In genomic region chr16:77399066-77399465, GRCh38 we compare ENCODE assay signal across 24 cellular contexts. TPM values are rescaled to one million over a fixed set of nuclear protein-coding genes. Genes with fewer than 3 reads are reported as not detected.
A peak's percentile ranks its signal among the peaks of the same experiment; 100 is the strongest.
DNase-seq lines count a peak whose midpoint lies in the region; ATAC-seq, FAIRE-seq and TF ChIP-seq lines count a peak whose summit lies in the region.
"Had no signal": no experiment of that assay in that cellular context is flagged by ENCODE, and none has a peak within 500 bp of the region (broad histone marks: within the 10 kb centered on the region; RNA-seq: fewer than 3 reads in every experiment).

No MANE protein-coding gene starts in this region.

- no peak for ATAC-seq in HG02852 (IDR thresholded peaks at IDR 0.05; ENCODE audit: unreplicated experiment)

- H3K9me3 ChIP-seq in PC-9 (ENCODE audit: insufficient read depth, low read depth) = no peaks in the 10 kb centered on the region
- H3K9me3 ChIP-seq in H1 (ENCODE audit: insufficient read depth in 2 of 2, low read depth in 1 of 2, low read length in 1 of 2) = no peaks in the 10 kb centered on the region
- no peaks in the 10 kb centered on the region for H3K9me3 ChIP-seq in testis

- no peak for TF ChIP-seq CTCF in PC-9 (conservative IDR thresholded peaks at IDR 0.05)
- TF ChIP-seq CTCF in H1 (IDR thresholded peaks at IDR 0.05; ENCODE audit: control extremely low read depth in 1 of 3, insufficient read depth in 1 of 3, low read depth in 1 of 3, low read length in 3 of 3) = no peak
- no peak for TF ChIP-seq CTCF in nephron progenitor cell (IDR thresholded peaks at IDR 0.05)
- TF ChIP-seq CTCF in testis (IDR thresholded peaks at IDR 0.05) = no peak

- no peak overlapping the region for H3K56ac ChIP-seq in H1 (replicated peaks; ENCODE audit: insufficient read length, low read depth, low read length)

- H3K4me3 ChIP-seq in PC-9 = no peak overlapping the region
- H3K4me3 ChIP-seq in H1 (ENCODE audit: extremely low read depth in 1 of 4, insufficient read depth in 2 of 4, low read depth in 3 of 4, low read length in 4 of 4) = no peak overlapping the region
- no peak overlapping the region for H3K4me3 ChIP-seq in testis
- H3K4me3 ChIP-seq: GM23248 had no signal

- intact Hi-C loops in PC-9 (cut with micrococcal nuclease; ENCODE audit: unreplicated experiment) = no loop called here
- intact Hi-C loops in testis (cut with DNase I; ENCODE audit: low total_unique reads) = no loop called here

- H3K23ac ChIP-seq in H1 (ENCODE audit: insufficient read length) = no peak overlapping the region

- no peak for TF ChIP-seq RAD21 in H1 (IDR thresholded peaks at IDR 0.05 in 1 of 2, conservative IDR thresholded peaks at IDR 0.05 in 1 of 2; ENCODE audit: low read depth in 2 of 2, low read length in 2 of 2)

- no peak overlapping the region for H3K27ac ChIP-seq in PC-9
- H3K27ac ChIP-seq in H1 (ENCODE audit: low read depth, low read length) = no peak overlapping the region
- no peak overlapping the region for H3K27ac ChIP-seq in testis
- H3K27ac ChIP-seq: 22Rv1, GM23248 had no signal

- H4K20me1 ChIP-seq in PC-9 (ENCODE audit: insufficient read depth) (no peaks in the 10 kb centered on the region), H1 (replicated peaks in 1 of 2; ENCODE audit: control insufficient read depth in 1 of 2, insufficient read depth in 2 of 2, low read length in 2 of 2) (no peaks in the 10 kb centered on the region)

- DNase-seq in G401 (ENCODE audit: low spot score) (peak; percentile 71), PC-9 (no peak), H1 (ENCODE audit: low read depth in 1 of 2, low spot score in 2 of 2) (no peak), nephron progenitor cell (no peak), germinal center (ENCODE audit: low spot score) (no peak), testis (no peak), SHP77 treated with DMSO at 0.1 percent for 48 hours (lab: John Stamatoyannopoulos, UW) (no peak)
- DNase-seq: AML-193; Calu3; CD4-positive, alpha-beta memory T cell; COR-L47; DMS53; DMS79 treated with DMSO at 0.1 percent for 48 hours; GM23248; HCEC 1CT had no signal

- no peak overlapping the region for H3K18ac ChIP-seq in H1 (ENCODE audit: extremely low read depth, low read length)

- in situ Hi-C loops in G401 (cut with HindIII; ENCODE audit: low sequenced_read_pairs) = no loop called here

- H3K23me2 ChIP-seq in H1 (ENCODE audit: low read depth, low read length) = no peaks in the 10 kb centered on the region

- no peaks in the 10 kb centered on the region for H3K9me2 ChIP-seq in PC-9 (ENCODE audit: insufficient read depth)

- H2AFZ ChIP-seq in PC-9 = no peak overlapping the region
- H2AFZ ChIP-seq in H1 (ENCODE audit: low read length) = no peak overlapping the region
- H2AFZ ChIP-seq: GM23248 had no signal

- H3K4me2 ChIP-seq in PC-9 (peak overlapping the region; percentile 61), H1 (ENCODE audit: insufficient read depth in 1 of 2, low read depth in 2 of 2, low read length in 2 of 2) (no peak overlapping the region)

- H2BK15ac ChIP-seq in H1 (ENCODE audit: low read length) = no peak overlapping the region

- no peak overlapping the region for H4K5ac ChIP-seq in H1 (ENCODE audit: insufficient read length, low read depth, low read length)

- H3K79me2 ChIP-seq in PC-9 (ENCODE audit: low read depth) = no peaks in the 10 kb centered on the region
- H3K79me2 ChIP-seq in H1 (ENCODE audit: control insufficient read depth in 1 of 2, insufficient read depth in 2 of 2, low read length in 2 of 2) = no peaks in the 10 kb centered on the region

- TF ChIP-seq POLR2A in H1 (IDR thresholded peaks at IDR 0.05; ENCODE audit: control extremely low read depth in 1 of 2, low read depth in 2 of 2, low read length in 2 of 2) (no peak), testis (IDR thresholded peaks at IDR 0.05) (no peak)

- BruUV-seq in PC-9 (replicated peaks; lab: Mats Ljungman, UMichigan) = no TSS peak

- FAIRE-seq in H1 (lab: Jason Lieb, UNC) = no peak
- FAIRE-seq: A204.1, G401.6, GM12892, GM19239, H54 had no signal

- no peak for TF ChIP-seq EP300 in H1 (IDR thresholded peaks at IDR 0.05; ENCODE audit: borderline replicate concordance in 1 of 2, low read depth in 2 of 2, low read length in 2 of 2)

- no peak overlapping the region for H3K4me3 Mint-ChIP-seq in nephron progenitor cell
- H3K4me3 Mint-ChIP-seq: CD4-positive, alpha-beta memory T cell had no signal

- H3K4me1 Mint-ChIP-seq in nephron progenitor cell = peaks cover 22% of the 10 kb centered on the region
- H3K4me1 Mint-ChIP-seq: CD4-positive, alpha-beta memory T cell had no signal

- H3K4me1 ChIP-seq in PC-9 (replicated peaks; ENCODE audit: insufficient read depth) (peaks cover 26% of the 10 kb centered on the region), H1 (replicated peaks in 1 of 4; ENCODE audit: control insufficient read depth in 3 of 4, insufficient read depth in 4 of 4, low read length in 3 of 4) (peaks cover 0 to 7% (median 3%) of the 10 kb centered on the region in 4 experiments; a peak in 3 of 7 replicates), testis (no peaks in the 10 kb centered on the region)

- no peaks in the 10 kb centered on the region for H3K36me3 Mint-ChIP-seq in nephron progenitor cell (ENCODE audit: low read depth)
- H3K36me3 Mint-ChIP-seq: CD4-positive, alpha-beta memory T cell had no signal

- no peak overlapping the region for H3K9ac ChIP-seq in H1 (replicated peaks in 1 of 4; ENCODE audit: extremely low read depth in 1 of 4, low read depth in 3 of 4, low read length in 3 of 4)
- H3K9ac ChIP-seq: GM23248 had no signal

- no peak overlapping the region for H3K14ac ChIP-seq in H1 (ENCODE audit: insufficient read length)

- 79% methylated on average over 1 of the region's 1 CpG; no CpG with 5 or more reads in 1 of the 2 experiments for WGBS in H1 (ENCODE audit: extremely low coverage in 1 of 2, insufficient coverage in 1 of 2, insufficient read length in 1 of 2, insufficient replicate concordance in 2 of 2, low coverage in 1 of 2, low lambda C conversion rate in 2 of 2, missing lambda C conversion rate in 1 of 2), 2 experiments
- WGBS in testis, 2 donors = 77 to 89% methylated on average over 1 of the region's 1 CpG

- no peak overlapping the region for H2BK120ac ChIP-seq in H1 (replicated peaks; ENCODE audit: low read depth, low read length)

- no peak overlapping the region; the same call in 1 of the 2 replicates for H2AK5ac ChIP-seq in H1 (ENCODE audit: low read depth, low read length)

- no peak overlapping the region for H4K91ac ChIP-seq in H1 (replicated peaks; ENCODE audit: insufficient read length, low read length)

- H3F3A ChIP-seq in PC-9 (ENCODE audit: insufficient read depth, low read depth) = no peaks in the 10 kb centered on the region

- H3K27me3 Mint-ChIP-seq in nephron progenitor cell (ENCODE audit: low read depth, poor library complexity) = no peaks in the 10 kb centered on the region

- CTCF ChIA-PET in PC-9 (lab: Charles Lee) = no interaction called here
- CTCF ChIA-PET in H1 (lab: Charles Lee; ENCODE audit: partially characterized antibody) = interaction anchor here (1.0 to 1.3 kb wide), 3 partner anchors 8 to 172 kb away, joined by 4 to 5 read pairs (median 4); no protein-coding TSS in a partner anchor

- H3K27me3 ChIP-seq in PC-9 (ENCODE audit: insufficient read depth, low read depth) (no peaks in the 10 kb centered on the region), H1 (replicated peaks in 1 of 4; ENCODE audit: control insufficient read depth in 3 of 4, extremely low read depth in 1 of 4, insufficient read depth in 3 of 4, low read length in 3 of 4) (no peaks in the 10 kb centered on the region), testis (no peaks in the 10 kb centered on the region)

- H2BK20ac ChIP-seq in H1 (ENCODE audit: low read length) = no peak overlapping the region

- H3K4ac ChIP-seq in H1 (replicated peaks; ENCODE audit: insufficient read length, low read depth, low read length) = no peak overlapping the region

- H3K9me3 Mint-ChIP-seq in nephron progenitor cell = no peaks in the 10 kb centered on the region
- H3K9me3 Mint-ChIP-seq: CD4-positive, alpha-beta memory T cell had no signal

- H3K27ac Mint-ChIP-seq in nephron progenitor cell = peak overlapping the region; percentile 50
- H3K27ac Mint-ChIP-seq: CD4-positive, alpha-beta memory T cell had no signal

- POLR2A ChIA-PET in PC-9 (lab: Charles Lee; ENCODE audit: unreplicated experiment) (no interaction called here), H1 (lab: Charles Lee; ENCODE audit: partially characterized antibody) (interaction anchor here (1.2 kb wide), 1 partner anchor 15 kb away, joined by 3 read pairs; no protein-coding TSS in a partner anchor)

- H2BK5ac ChIP-seq in H1 (ENCODE audit: low read depth, low read length) = no peak overlapping the region

- H3K36me3 ChIP-seq in PC-9 (ENCODE audit: low read depth) (no peaks in the 10 kb centered on the region), H1 (ENCODE audit: control insufficient read depth in 2 of 4, insufficient read depth in 4 of 4, low read length in 3 of 4) (no peaks in the 10 kb centered on the region), testis (ENCODE audit: low read depth, missing control alignments) (no peaks in the 10 kb centered on the region)

- H4K8ac ChIP-seq in H1 (ENCODE audit: extremely low read depth, insufficient read depth, low read length) = no peak overlapping the region

- H2BK12ac ChIP-seq in H1 (ENCODE audit: low read depth, low read length) = peak overlapping the region; percentile 22; the same call in 1 of the 2 replicates

- H3K79me1 ChIP-seq in H1 (ENCODE audit: low read depth, low read length) = no peaks in the 10 kb centered on the region

TF ChIP-seq in H1, 55 proteins besides CTCF, POLR2A, EP300 and RAD21 (continues in another document):
- TF ChIP-seq SP2 (IDR thresholded peaks at IDR 0.05; ENCODE audit: low read length) (no peak), POLR2AphosphoS5 (IDR thresholded peaks at IDR 0.05; ENCODE audit: low read depth, low read length) (no peak), MAFK (IDR thresholded peaks at IDR 0.05; ENCODE audit: low read depth, low read length) (no peak), HDAC2 (IDR thresholded peaks at IDR 0.05; ENCODE audit: borderline replicate concordance in 1 of 2, low read depth in 2 of 2, low read length in 2 of 2) (no peak), GTF2F1 (IDR thresholded peaks at IDR 0.05; ENCODE audit: borderline replicate concordance, low read depth, low read length) (no peak), TCF12 (IDR thresholded peaks at IDR 0.05; ENCODE audit: low read depth, low read length) (no peak)

RNA-seq across cellular contexts. Expression of gene ADAMTS18, which starts 35.8 kb away (rescaled TPM):
- total RNA-seq in G401 (2014; rRNA removed; shearing (Covaris generic)) = not detected in 2 replicates
- not detected in 2 replicates for total RNA-seq in PC-9 (2021)
- total RNA-seq in H1 (2021; fragmentation: NEBNext Ultra II Directional; extraction: Animal tissue kit (Norgen Biotek cat#: 25700)) = 0.19 TPM in 2 replicates
- 0.05 and 0.16 TPM in 2 replicates for polyA plus RNA-seq in H1 (2011; rRNA removed)
- polyA plus RNA-seq in H1 (2011; cell fraction: cytosol; rRNA removed) = 0.13 TPM
- polyA plus RNA-seq in H1 (2011; cell fraction: nucleus; rRNA removed) = 0.16 TPM
- 0.08 to 0.50 TPM (median 0.25 TPM) in 4 replicates for polyA plus RNA-seq in H1 (2012, experiment 1 of 2)
- polyA plus RNA-seq in H1 (2012, experiment 2 of 2) = not detected
- polyA plus RNA-seq in H1 (2013, experiment 1 of 2) = 0.26 TPM
- 0.09 TPM for polyA plus RNA-seq in H1 (2013, experiment 2 of 2)
- polyA minus RNA-seq in H1 (2011; rRNA and poly(A)+ RNA removed) = 0.41 and 0.63 TPM in 2 replicates
- 0.44 TPM for polyA minus RNA-seq in H1 (2011; cell fraction: cytosol; rRNA and poly(A)+ RNA removed)
- 2.1 TPM for polyA minus RNA-seq in H1 (2011; cell fraction: nucleus; rRNA and poly(A)+ RNA removed)
- 1 to 10 TPM; 1.1 to 3.4 TPM for total RNA-seq in testis
- polyA plus RNA-seq in testis (ENCODE audit: insufficient read depth, low read depth, low replicate concordance) = 0.65 TPM
- total RNA-seq: Calu3; CD4-positive, alpha-beta memory T cell; GM23248 had no signal
- polyA plus RNA-seq: AG04450; BJ; CD4-positive, alpha-beta memory T cell; GM23248 had no signal
